8 cellular contexts compared by ENCODE assay signal in the genomic region with DNA sequence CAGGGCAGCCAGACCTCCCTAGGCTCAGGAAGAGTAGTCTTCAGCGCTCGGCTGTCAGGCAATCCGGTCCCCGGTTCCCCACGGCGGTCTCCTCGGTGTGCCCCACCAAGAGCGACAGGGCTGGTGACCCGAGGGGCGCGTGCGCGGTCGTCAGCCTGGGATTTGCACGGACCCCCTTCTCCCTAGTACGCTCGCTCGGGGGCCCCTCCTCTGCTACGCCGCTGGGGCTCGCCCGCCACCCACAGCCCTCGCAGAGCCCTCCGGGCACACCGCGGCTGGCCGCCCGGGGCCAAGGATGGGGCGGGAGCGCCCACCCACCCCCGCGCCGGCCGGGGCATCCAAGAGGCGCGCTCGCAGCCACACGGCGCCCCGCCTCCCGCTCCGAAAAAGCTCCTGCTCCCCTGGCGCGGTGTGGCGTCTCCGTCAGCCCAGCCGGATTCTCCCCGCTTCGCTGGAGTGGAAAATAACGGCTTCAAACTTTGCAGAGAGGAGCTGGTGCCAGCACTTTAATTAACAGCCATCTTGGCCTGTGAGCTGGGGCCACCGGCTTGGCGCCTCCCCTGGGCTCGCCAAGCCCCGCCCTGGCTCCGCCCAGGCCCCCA. TPM values are rescaled to one million over a fixed set of nuclear protein-coding genes. Genes with fewer than 3 reads are reported as not detected.
A peak's percentile ranks its signal among the peaks of the same experiment; 100 is the strongest.
DNase-seq lines count a peak whose midpoint lies in the region; ATAC-seq and TF ChIP-seq lines count a peak whose summit lies in the region.

No MANE protein-coding gene starts in this region.

- in situ Hi-C loops in astrocyte of the spinal cord (cut with HindIII; ENCODE audit: low sequenced_read_pairs) = no loop called here

- TF ChIP-seq CTCF in astrocyte of the spinal cord (IDR thresholded peaks at IDR 0.05; ENCODE audit: low read depth, low read length) (no peak), stomach (IDR thresholded peaks at IDR 0.05) (no peak)

- H3K27me3 ChIP-seq in CD4-positive, alpha-beta memory T cell (ENCODE audit: insufficient read depth, low read length) = peaks cover 36% of the 10 kb centered on the region
- peaks cover 8 to 80% (median 55%) of the 10 kb centered on the region in 3 donors for H3K27me3 ChIP-seq in stomach

- no peaks in the 10 kb centered on the region for H3K9me3 ChIP-seq in CD4-positive, alpha-beta memory T cell (ENCODE audit: control insufficient read depth in 1 of 2, low read length in 2 of 2)
- no peaks in the 10 kb centered on the region for H3K9me3 ChIP-seq in stomach

- TF ChIP-seq EP300 in Ishikawa (IDR thresholded peaks at IDR 0.05; ENCODE audit: borderline replicate concordance) (peak; percentile 66; the same call in 1 of the 2 replicates), stomach (IDR thresholded peaks at IDR 0.05) (no peak)

- WGBS in stomach, 5 donors = 2 to 3% (median 3%) methylated on average over 18 to 55 of the region's 55 CpGs

- peaks cover 0 to 3% (median 0%) of the 10 kb centered on the region in 8 donors for H3K9me3 Mint-ChIP-seq in CD4-positive, alpha-beta memory T cell
- H3K9me3 Mint-ChIP-seq in immature natural killer cell = peaks cover 0 to 2% (median 0%) of the 10 kb centered on the region in 6 donors

- POLR2A ChIA-PET in CD4-positive, alpha-beta memory T cell (lab: Charles Lee; ENCODE audit: partially characterized antibody) = no interaction called here

- CTCF ChIA-PET in CD4-positive, alpha-beta memory T cell (lab: Charles Lee; ENCODE audit: partially characterized antibody) = no interaction called here

- no peaks in the 10 kb centered on the region for H3K36me3 Mint-ChIP-seq in CD4-positive, alpha-beta memory T cell
- H3K36me3 Mint-ChIP-seq in immature natural killer cell = no peaks in the 10 kb centered on the region

- H3K27ac ChIP-seq in CD4-positive, alpha-beta memory T cell (ENCODE audit: low read depth, low read length) = no peak overlapping the region
- peak overlapping the region; percentile 7 to 82 (median 60) for H3K27ac ChIP-seq in stomach

- H3K4me1 ChIP-seq in CD4-positive, alpha-beta memory T cell (ENCODE audit: insufficient read depth, low read length) = peaks cover 28% of the 10 kb centered on the region
- peaks cover 36 to 44% (median 39%) of the 10 kb centered on the region in 4 donors for H3K4me1 ChIP-seq in stomach

- H3K27me3 Mint-ChIP-seq in CD4-positive, alpha-beta memory T cell = peaks cover 20 to 49% of the 10 kb centered on the region in 2 donors
- H3K27me3 Mint-ChIP-seq in immature natural killer cell (ENCODE audit: low read depth in 3 of 3) = peaks cover 9 to 29% (median 27%) of the 10 kb centered on the region in 3 donors

- no peak overlapping the region for H3K27ac Mint-ChIP-seq in CD4-positive, alpha-beta memory T cell
- no peak overlapping the region for H3K27ac Mint-ChIP-seq in immature natural killer cell

- intact Hi-C loops in CD4-positive, alpha-beta memory T cell (cut with micrococcal nuclease) = no loop called here
- intact Hi-C loops in stomach (cut with DNase I; ENCODE audit: low total_unique reads) = no loop called here

- H3K36me3 ChIP-seq in CD4-positive, alpha-beta memory T cell (ENCODE audit: insufficient read depth, low read length) = no peaks in the 10 kb centered on the region
- H3K36me3 ChIP-seq in stomach = no peaks in the 10 kb centered on the region

- peak overlapping the region in 7 of 8 donors; percentile 64 to 90 (median 74) for H3K4me3 Mint-ChIP-seq in CD4-positive, alpha-beta memory T cell
- H3K4me3 Mint-ChIP-seq in immature natural killer cell = peak overlapping the region in 4 of 5 donors; percentile 44 to 76 (median 64)

- peaks cover 12 to 37% (median 24%) of the 10 kb centered on the region in 4 donors for H3K4me1 Mint-ChIP-seq in CD4-positive, alpha-beta memory T cell
- H3K4me1 Mint-ChIP-seq in immature natural killer cell = peaks cover 20 to 29% of the 10 kb centered on the region in 2 donors

- TF ChIP-seq POLR2A in stomach (IDR thresholded peaks at IDR 0.05) = no peak

- H3K4me3 ChIP-seq in CD4-positive, alpha-beta memory T cell (ENCODE audit: low read length in 2 of 2) = peak overlapping the region in 1 of 2 donors; percentile 5
- H3K4me3 ChIP-seq in astrocyte of the spinal cord (ENCODE audit: low read depth, low read length) = peak overlapping the region; percentile 42
- peak overlapping the region; percentile 41 to 48 (median 46) for H3K4me3 ChIP-seq in stomach

- DNase-seq in CD4-positive, alpha-beta memory T cell = peak in 2 of 5 donors; percentile 14 to 49
- DNase-seq in astrocyte of the spinal cord (ENCODE audit: low read depth, low spot score) (peak; percentile 9), immature natural killer cell (no peak), stomach (no peak), NCI-H2196 (lab: John Stamatoyannopoulos, UW; ENCODE audit: unreplicated experiment) (no peak)
- no peak for DNase-seq in activated CD4-positive, CD25-positive, alpha-beta regulatory T cell treated with anti-CD3 and anti-CD28 coated beads, Interleukin-2, amount 50 U/mL, for 72 hours

- no peak for TF ChIP-seq RAD21 in Ishikawa (IDR thresholded peaks at IDR 0.05; ENCODE audit: low read depth)

- no peak for ATAC-seq in GM21717 (IDR thresholded peaks at IDR 0.05; ENCODE audit: unreplicated experiment)

TF ChIP-seq in Ishikawa, 13 proteins besides CTCF, POLR2A, EP300 and RAD21:
- TF ChIP-seq, protein P1, sequence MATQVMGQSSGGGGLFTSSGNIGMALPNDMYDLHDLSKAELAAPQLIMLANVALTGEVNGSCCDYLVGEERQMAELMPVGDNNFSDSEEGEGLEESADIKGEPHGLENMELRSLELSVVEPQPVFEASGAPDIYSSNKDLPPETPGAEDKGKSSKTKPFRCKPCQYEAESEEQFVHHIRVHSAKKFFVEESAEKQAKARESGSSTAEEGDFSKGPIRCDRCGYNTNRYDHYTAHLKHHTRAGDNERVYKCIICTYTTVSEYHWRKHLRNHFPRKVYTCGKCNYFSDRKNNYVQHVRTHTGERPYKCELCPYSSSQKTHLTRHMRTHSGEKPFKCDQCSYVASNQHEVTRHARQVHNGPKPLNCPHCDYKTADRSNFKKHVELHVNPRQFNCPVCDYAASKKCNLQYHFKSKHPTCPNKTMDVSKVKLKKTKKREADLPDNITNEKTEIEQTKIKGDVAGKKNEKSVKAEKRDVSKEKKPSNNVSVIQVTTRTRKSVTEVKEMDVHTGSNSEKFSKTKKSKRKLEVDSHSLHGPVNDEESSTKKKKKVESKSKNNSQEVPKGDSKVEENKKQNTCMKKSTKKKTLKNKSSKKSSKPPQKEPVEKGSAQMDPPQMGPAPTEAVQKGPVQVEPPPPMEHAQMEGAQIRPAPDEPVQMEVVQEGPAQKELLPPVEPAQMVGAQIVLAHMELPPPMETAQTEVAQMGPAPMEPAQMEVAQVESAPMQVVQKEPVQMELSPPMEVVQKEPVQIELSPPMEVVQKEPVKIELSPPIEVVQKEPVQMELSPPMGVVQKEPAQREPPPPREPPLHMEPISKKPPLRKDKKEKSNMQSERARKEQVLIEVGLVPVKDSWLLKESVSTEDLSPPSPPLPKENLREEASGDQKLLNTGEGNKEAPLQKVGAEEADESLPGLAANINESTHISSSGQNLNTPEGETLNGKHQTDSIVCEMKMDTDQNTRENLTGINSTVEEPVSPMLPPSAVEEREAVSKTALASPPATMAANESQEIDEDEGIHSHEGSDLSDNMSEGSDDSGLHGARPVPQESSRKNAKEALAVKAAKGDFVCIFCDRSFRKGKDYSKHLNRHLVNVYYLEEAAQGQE (IDR thresholded peaks at IDR 0.05; ENCODE audit: low read depth) = no peak
- TF ChIP-seq FOXM1 (IDR thresholded peaks at IDR 0.05; ENCODE audit: borderline replicate concordance, low read depth) (no peak), EGR1 (IDR thresholded peaks at IDR 0.05) (peak; percentile 71), CREB1 (IDR thresholded peaks at IDR 0.05; ENCODE audit: low read depth) (no peak), TEAD4 (IDR thresholded peaks at IDR 0.05) (peak; percentile 73), NFIC (IDR thresholded peaks at IDR 0.05) (peak; percentile 90), TCF12 (IDR thresholded peaks at IDR 0.05; ENCODE audit: low read depth) (peak; percentile 83), TAF1 (IDR thresholded peaks at IDR 0.05; ENCODE audit: low read depth) (no peak), ZBTB7A (IDR thresholded peaks at IDR 0.05; ENCODE audit: low read depth) (no peak), CEBPB (IDR thresholded peaks at IDR 0.05) (no peak), YY1 (IDR thresholded peaks at IDR 0.05; ENCODE audit: low read depth) (peak; percentile 40; the same call in 1 of the 2 replicates)
- TF ChIP-seq, protein P2, sequence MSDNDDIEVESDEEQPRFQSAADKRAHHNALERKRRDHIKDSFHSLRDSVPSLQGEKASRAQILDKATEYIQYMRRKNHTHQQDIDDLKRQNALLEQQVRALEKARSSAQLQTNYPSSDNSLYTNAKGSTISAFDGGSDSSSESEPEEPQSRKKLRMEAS (IDR thresholded peaks at IDR 0.05) = peak; percentile 54
- TF ChIP-seq, protein P3, sequence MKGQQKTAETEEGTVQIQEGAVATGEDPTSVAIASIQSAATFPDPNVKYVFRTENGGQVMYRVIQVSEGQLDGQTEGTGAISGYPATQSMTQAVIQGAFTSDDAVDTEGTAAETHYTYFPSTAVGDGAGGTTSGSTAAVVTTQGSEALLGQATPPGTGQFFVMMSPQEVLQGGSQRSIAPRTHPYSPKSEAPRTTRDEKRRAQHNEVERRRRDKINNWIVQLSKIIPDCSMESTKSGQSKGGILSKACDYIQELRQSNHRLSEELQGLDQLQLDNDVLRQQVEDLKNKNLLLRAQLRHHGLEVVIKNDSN (IDR thresholded peaks at IDR 0.05) = no peak

RNA-seq across cellular contexts. Expression of a gene that starts 2.1 kb away (rescaled TPM):
- not detected for total RNA-seq in CD4-positive, alpha-beta memory T cell
- not detected for polyA plus RNA-seq in CD4-positive, alpha-beta memory T cell
- polyA plus RNA-seq in immature natural killer cell = under 1 TPM in 1 of 3 donors, not detected in 2; 0.20 TPM
- total RNA-seq in stomach = 10 to 100 TPM in 2 of 5 donors, 1 to 10 TPM in 2, not detected in 1; 2.2 to 16.3 (median 8.1) TPM
- polyA plus RNA-seq in stomach = 1 to 10 TPM; 2.9 to 8.6 (median 5.2) TPM

RNA-seq across cellular contexts. Expression of a gene that starts 22.7 kb away (rescaled TPM):
- not detected for total RNA-seq in CD4-positive, alpha-beta memory T cell
- not detected for polyA plus RNA-seq in CD4-positive, alpha-beta memory T cell
- under 1 TPM in 1 of 3 donors, not detected in 2; 0.37 TPM for polyA plus RNA-seq in immature natural killer cell
- 10 to 100 TPM in 1 of 5 donors, 1 to 10 TPM in 1, under 1 TPM in 2, not detected in 1; 0.58 to 12.2 (median 2.0) TPM for total RNA-seq in stomach
- polyA plus RNA-seq in stomach = 1 to 10 TPM in 2 of 3 donors, under 1 TPM in 1; 0.15 to 2.2 (median 1.2) TPM

RNA-seq across cellular contexts. Expression of a gene that starts 54.9 kb away (rescaled TPM):
- not detected for total RNA-seq in CD4-positive, alpha-beta memory T cell
- under 1 TPM in 1 of 2 donors, not detected in 1; 0.16 TPM for polyA plus RNA-seq in CD4-positive, alpha-beta memory T cell
- polyA plus RNA-seq in immature natural killer cell (1 to 10 TPM in 1 of 3 donors, not detected in 2; 1.1 TPM), stomach (1 to 10 TPM in 1 of 3 donors, under 1 TPM in 2; 0.15 to 1.4 (median 0.23) TPM)
- 1 to 10 TPM in 1 of 5 donors, not detected in 4; 9.7 TPM for total RNA-seq in stomach
